ENCODE assay signal across 1 cellular context in genomic region chr6:16130932-16131387, GRCh38.
TF ChIP-seq lines count a peak whose summit lies in the region.

No MANE protein-coding gene starts in this region.

TF ChIP-seq in A549, 52 proteins besides CTCF, POLR2A, EP300 and RAD21 (continued from another document):
- TF ChIP-seq ELK1 (IDR thresholded peaks at IDR 0.05; ENCODE audit: low read depth, low read length) (no peak), RNF2 (IDR thresholded peaks at IDR 0.05; ENCODE audit: borderline replicate concordance, low read depth) (no peak), RCOR1 (IDR thresholded peaks at IDR 0.05; ENCODE audit: low read depth, low read length) (no peak), BCL3 (IDR thresholded peaks at IDR 0.05) (no peak)
